15 cellular contexts compared by ENCODE assay signal in genomic region chr12:43154498-43155045, GRCh38.
DNase-seq lines count a peak whose midpoint lies in the region; ATAC-seq and TF ChIP-seq lines count a peak whose summit lies in the region.
"Had no signal": no experiment of that assay in that cellular context is flagged by ENCODE, and none has a peak within 500 bp of the region (broad histone marks: within the 10 kb centered on the region; RNA-seq: fewer than 3 reads in every experiment).

No MANE protein-coding gene starts in this region.

- H3K27ac ChIP-seq in iPS DF 6.9 (ENCODE audit: low read length), result no peak overlapping the region
- H3K27ac ChIP-seq: 22Rv1, BLaER1 had no signal

- H3K9me3 Mint-ChIP-seq in WTC11 (peaks cover 21% of the 10 kb centered on the region), type B pancreatic cell (peaks cover 8% of the 10 kb centered on the region)

- H3K36me3 ChIP-seq in iPS DF 6.9 (ENCODE audit: control insufficient read depth, insufficient read depth, low read length), result no peaks in the 10 kb centered on the region
- H3K36me3 ChIP-seq: BLaER1 had no signal

- peak; percentile 83 for ATAC-seq in WTC11
- no peak for ATAC-seq in GM18858 (IDR thresholded peaks at IDR 0.05; ENCODE audit: unreplicated experiment)
- no peak for ATAC-seq in HG02870 (IDR thresholded peaks at IDR 0.05; ENCODE audit: unreplicated experiment)
- ATAC-seq: HCT116 had no signal

- POLR2A ChIA-PET in WTC11 (lab: Charles Lee), result no interaction called here

- H3K4me1 Mint-ChIP-seq in WTC11, result peaks cover 12% of the 10 kb centered on the region
- peaks cover 11% of the 10 kb centered on the region for H3K4me1 Mint-ChIP-seq in type B pancreatic cell (ENCODE audit: unreplicated experiment)
- H3K4me1 Mint-ChIP-seq: CD8-positive, alpha-beta memory T cell had no signal

- H3K4me3 ChIP-seq in iPS DF 6.9 (ENCODE audit: low read length), result no peak overlapping the region
- H3K4me3 ChIP-seq: BLaER1 had no signal

- TF ChIP-seq CTCF in WTC11 (IDR thresholded peaks at IDR 0.05) (no peak), type B pancreatic cell (conservative IDR thresholded peaks at IDR 0.05) (peak; percentile 16)

- H3K36me3 Mint-ChIP-seq in WTC11 (no peaks in the 10 kb centered on the region), type B pancreatic cell (no peaks in the 10 kb centered on the region)
- H3K36me3 Mint-ChIP-seq: CD8-positive, alpha-beta memory T cell had no signal

- no peaks in the 10 kb centered on the region for H3K9me3 ChIP-seq in iPS DF 6.9 (ENCODE audit: control insufficient read depth, insufficient read depth, low read length)
- H3K9me3 ChIP-seq: BLaER1 had no signal

- peak; percentile 23 for DNase-seq in DMS53 (lab: John Stamatoyannopoulos, UW)
- DNase-seq in DMS53 treated with DMSO at 0.1 percent for 48 hours (lab: John Stamatoyannopoulos, UW; ENCODE audit: unreplicated experiment), result no peak
- no peak for DNase-seq in WTC11 (ENCODE audit: low spot score)
- DNase-seq in iPS DF 6.9 (ENCODE audit: low read depth, low spot score), result peak; percentile 22
- DNase-seq in type B pancreatic cell (ENCODE audit: extremely low spot score, unreplicated experiment), result no peak
- no peak for DNase-seq in nucleus accumbens (lab: John Stamatoyannopoulos, UW)
- DNase-seq: AML-193; Caco-2; CD8-positive, alpha-beta memory T cell; GOT3 had no signal

- no CpG with 5 or more reads among the region's 5 CpGs for WGBS in iPS DF 6.9 (ENCODE audit: insufficient coverage, insufficient read length)

- H3K4me3 Mint-ChIP-seq in WTC11, result no peak overlapping the region
- H3K4me3 Mint-ChIP-seq in type B pancreatic cell, result no peak overlapping the region
- H3K4me3 Mint-ChIP-seq: CD8-positive, alpha-beta memory T cell had no signal

- CTCF ChIA-PET in WTC11 (lab: Charles Lee), result no interaction called here

- H3K27ac Mint-ChIP-seq in WTC11, result no peak overlapping the region
- H3K27ac Mint-ChIP-seq in type B pancreatic cell, result no peak overlapping the region
- H3K27ac Mint-ChIP-seq: CD8-positive, alpha-beta memory T cell had no signal

- H3K27me3 Mint-ChIP-seq in WTC11 (ENCODE audit: low read depth) (no peaks in the 10 kb centered on the region), type B pancreatic cell (no peaks in the 10 kb centered on the region)

- no peaks in the 10 kb centered on the region for H3K27me3 ChIP-seq in iPS DF 6.9 (ENCODE audit: control insufficient read depth, insufficient read depth, low read length)
- H3K27me3 ChIP-seq: BLaER1 had no signal

- no peaks in the 10 kb centered on the region for H3K4me1 ChIP-seq in iPS DF 6.9 (ENCODE audit: control insufficient read depth, insufficient read depth, low read length)
- H3K4me1 ChIP-seq: BLaER1 had no signal

TF ChIP-seq in WTC11, 78 proteins besides CTCF, POLR2A, EP300 and RAD21:
- TF ChIP-seq NR3C1 (CRISPR knock-in tag; conservative IDR thresholded peaks at IDR 0.05; ENCODE audit: low read depth) (no peak), CREM (CRISPR knock-in tag; IDR thresholded peaks at IDR 0.05) (no peak), STAT6 (CRISPR knock-in tag; conservative IDR thresholded peaks at IDR 0.05; ENCODE audit: low read depth) (no peak)
TF ChIP-seq in WTC11: peak in this region for 0.

Comparison
In these comparisons a context has a peak if more than half of its experiments do, and no peak if none do; other contexts are left out.
1. DNase-seq: peak in DMS53 (single experiment) and iPS DF 6.9 (single experiment); none in DMS53 treated with DMSO at 0.1 percent for 48 hours (single experiment), WTC11 (single experiment), type B pancreatic cell (single experiment) and nucleus accumbens (0 of 56).